Comparison of ENCODE assay signal across 8 cellular contexts in the genomic region with DNA sequence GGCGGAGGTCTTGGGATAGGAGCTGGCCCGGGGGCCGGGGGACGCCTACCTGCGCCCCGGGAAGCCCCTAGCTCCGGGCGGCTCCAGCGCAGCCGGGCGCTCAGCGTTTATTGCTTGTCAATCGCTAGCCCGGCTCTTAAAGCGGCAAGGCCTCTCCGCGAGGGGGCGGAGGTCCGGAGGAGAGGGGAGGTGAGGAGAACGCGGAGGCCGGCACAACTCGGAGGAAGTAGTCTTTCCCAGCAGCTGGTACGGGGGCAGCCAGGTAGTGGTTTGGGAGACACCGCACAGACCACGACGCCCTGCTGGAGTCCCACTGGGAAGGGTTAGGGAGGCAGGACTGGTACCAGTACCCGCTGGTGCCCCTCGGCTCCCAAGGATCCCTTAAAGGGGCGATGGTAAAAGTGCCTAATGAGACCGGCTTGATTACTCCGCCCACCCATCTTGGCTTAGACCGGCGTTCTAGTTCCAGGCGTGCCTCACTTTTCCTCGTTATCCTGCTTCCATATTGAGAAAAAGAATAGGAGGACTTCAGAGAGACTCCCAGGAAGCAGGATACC. TPM values are rescaled to one million over a fixed set of nuclear protein-coding genes. Genes with fewer than 3 reads are reported as not detected.
A peak's percentile ranks its signal among the peaks of the same experiment; 100 is the strongest.
DNase-seq lines count a peak whose midpoint lies in the region; ATAC-seq and TF ChIP-seq lines count a peak whose summit lies in the region.

A gene with protein sequence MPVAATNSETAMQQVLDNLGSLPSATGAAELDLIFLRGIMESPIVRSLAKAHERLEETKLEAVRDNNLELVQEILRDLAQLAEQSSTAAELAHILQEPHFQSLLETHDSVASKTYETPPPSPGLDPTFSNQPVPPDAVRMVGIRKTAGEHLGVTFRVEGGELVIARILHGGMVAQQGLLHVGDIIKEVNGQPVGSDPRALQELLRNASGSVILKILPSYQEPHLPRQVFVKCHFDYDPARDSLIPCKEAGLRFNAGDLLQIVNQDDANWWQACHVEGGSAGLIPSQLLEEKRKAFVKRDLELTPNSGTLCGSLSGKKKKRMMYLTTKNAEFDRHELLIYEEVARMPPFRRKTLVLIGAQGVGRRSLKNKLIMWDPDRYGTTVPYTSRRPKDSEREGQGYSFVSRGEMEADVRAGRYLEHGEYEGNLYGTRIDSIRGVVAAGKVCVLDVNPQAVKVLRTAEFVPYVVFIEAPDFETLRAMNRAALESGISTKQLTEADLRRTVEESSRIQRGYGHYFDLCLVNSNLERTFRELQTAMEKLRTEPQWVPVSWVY (minus strand): TSS at position 112 of the 557 bp plus-strand sequence. CDS start 3,076 bp downstream, outside the sequence.

- H3K9me3 ChIP-seq in iPS-15b (ENCODE audit: control insufficient read depth, insufficient read depth, low read length): no peaks in the 10 kb centered on the region
- no peaks in the 10 kb centered on the region for H3K9me3 ChIP-seq in sigmoid colon

- WGBS in sigmoid colon, 2 donors: 1% methylated on average over 36 of the region's 36 CpGs

- H3K27ac ChIP-seq in VCaP: peak within 1 kb of the TSS; percentile 40; the same call in 1 of the 2 replicates
- H3K27ac ChIP-seq in sigmoid colon: peak within 1 kb of the TSS; percentile 95 to 99 (median 99)

- TF ChIP-seq CTCF in VCaP (conservative IDR thresholded peaks at IDR 0.05) (no peak), sigmoid colon (IDR thresholded peaks at IDR 0.05) (peak in 3 of 4 experiments; percentile 23 to 51 (median 31))

- in situ Hi-C loops in T47D (cut with HindIII; ENCODE audit: low pct_unique_long_range_greater_than_20kb, low sequenced_read_pairs): no loop called here

- H3K9ac ChIP-seq in iPS-15b (ENCODE audit: low read depth, low read length): peak within 1 kb of the TSS; percentile 79

- peak within 1 kb of the TSS; percentile 85 for H3K4me3 ChIP-seq in iPS-15b (ENCODE audit: low read depth, low read length)
- H3K4me3 ChIP-seq in sigmoid colon: peak within 1 kb of the TSS; percentile 73 to 96 (median 92)

- H3K4me1 ChIP-seq in iPS-15b (ENCODE audit: control insufficient read depth, insufficient read depth, low read length) (peaks cover 13% of the 10 kb centered on the region), sigmoid colon (peaks cover 0 to 34% (median 24%) of the 10 kb centered on the region in 4 donors)

- TF ChIP-seq POLR2A in sigmoid colon (IDR thresholded peaks at IDR 0.05): peak; percentile 49 to 82

- H3K36me3 ChIP-seq in iPS-15b (ENCODE audit: control insufficient read depth, insufficient read depth, low read length) (no peaks in the 10 kb centered on the region), sigmoid colon (peaks cover 0 to 9% (median 0%) of the 10 kb centered on the region in 4 donors)

- DNase-seq in D341Med (ENCODE audit: low spot score) (peak; percentile 92), NAMALWA (ENCODE audit: low spot score) (peak; percentile 76), T47D (ENCODE audit: low read depth in 1 of 2, low spot score in 1 of 2) (peak; percentile 77 to 80), sigmoid colon (peak; percentile 92), mesenteric fat pad (ENCODE audit: low spot score) (no peak)

- no peak for ATAC-seq in HG03196 (IDR thresholded peaks at IDR 0.05; ENCODE audit: unreplicated experiment)

- TF ChIP-seq EP300 in sigmoid colon (IDR thresholded peaks at IDR 0.05): no peak

- intact Hi-C loops in sigmoid colon (cut with DNase I): loop anchor here (5.0 to 10.0 kb wide), 2 partner anchors 215 to 503 kb away; a partner anchor contains a TSS

- H3K27me3 ChIP-seq in iPS-15b (ENCODE audit: control insufficient read depth, insufficient read depth, low read length) (peaks cover 50% of the 10 kb centered on the region), sigmoid colon (no peaks in the 10 kb centered on the region)

RNA-seq across cellular contexts. Expression of the gene that starts here (rescaled TPM):
- total RNA-seq in sigmoid colon (10 to 100 TPM; 10.9 to 33.0 (median 14.9) TPM), mesenteric fat pad (2.3 TPM)
- polyA plus RNA-seq in sigmoid colon: 1 to 10 TPM in 1 of 3 donors, under 1 TPM in 2; 0.23 to 1.6 (median 0.60) TPM
